ENCODE assay signal across 8 cellular contexts in the genomic region with DNA sequence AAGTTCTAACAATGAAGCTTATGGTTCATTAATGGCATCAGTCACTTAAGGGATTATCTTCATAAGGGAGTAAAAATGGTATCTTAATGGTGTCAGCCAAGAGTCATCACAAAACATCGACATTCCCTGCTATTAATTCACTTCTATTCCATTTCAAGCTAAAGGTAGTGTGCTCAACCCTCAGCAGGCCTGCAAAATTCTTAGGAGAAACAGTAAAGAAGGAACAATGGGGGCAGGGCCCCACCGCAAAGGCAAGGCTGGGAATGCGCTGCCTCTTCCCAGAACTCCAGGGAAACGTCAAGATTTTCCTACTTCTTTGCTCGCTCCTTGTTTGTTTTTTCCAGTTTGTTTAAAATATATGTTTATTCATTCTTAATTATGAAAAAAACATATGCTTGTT.
DNase-seq lines count a peak whose midpoint lies in the region; ATAC-seq and TF ChIP-seq lines count a peak whose summit lies in the region.

No MANE protein-coding gene starts in this region.

- H3K27ac ChIP-seq in A673 (ENCODE audit: low read depth, low read length, poor library complexity, severe bottlenecking) (no peak overlapping the region), Karpas-422 (ENCODE audit: low read length) (peak overlapping the region; percentile 87), coronary artery (no peak overlapping the region), neural cell (ENCODE audit: low read length) (no peak overlapping the region)

- peaks cover 5% of the 10 kb centered on the region for H3K9me3 ChIP-seq in A673 (ENCODE audit: low read depth, low read length, poor library complexity, severe bottlenecking)
- H3K9me3 ChIP-seq in Karpas-422 (ENCODE audit: low read length): 0 out of 2 replicates have a peak, but pooled peaks cover 6% of the 10 kb centered on the region
- H3K9me3 ChIP-seq in neural cell (ENCODE audit: low read length): no peaks in the 10 kb centered on the region

- CTCF ChIA-PET in A673 (lab: Charles Lee): interaction anchor here (0.6 to 1.3 kb wide), 5 partner anchors 36 to 283 kb away, joined by 3 to 6 read pairs (median 4); no protein-coding TSS in a partner anchor

- H3K36me3 ChIP-seq in A673 (ENCODE audit: insufficient read depth, low read length, poor library complexity, severe bottlenecking) (no peaks in the 10 kb centered on the region), Karpas-422 (ENCODE audit: insufficient read depth, low read length) (no peaks in the 10 kb centered on the region; the same call in 1 of the 2 replicates), neural cell (ENCODE audit: insufficient read depth, low read length) (no peaks in the 10 kb centered on the region)

- TF ChIP-seq CTCF in A673 (conservative IDR thresholded peaks at IDR 0.05; ENCODE audit: low read depth, low read length) (no peak), coronary artery (IDR thresholded peaks at IDR 0.05) (no peak), neural cell (IDR thresholded peaks at IDR 0.05; ENCODE audit: poor library complexity, severe bottlenecking) (no peak), omental fat pad (IDR thresholded peaks at IDR 0.05) (no peak)

- no peak for TF ChIP-seq RAD21 in neural cell (conservative IDR thresholded peaks at IDR 0.05)

- no peaks in the 10 kb centered on the region for H3K27me3 ChIP-seq in A673 (replicated peaks; ENCODE audit: insufficient read depth, low read depth, low read length, poor library complexity)
- no peaks in the 10 kb centered on the region for H3K27me3 ChIP-seq in Karpas-422 (ENCODE audit: low read length)
- H3K27me3 ChIP-seq in neural cell (ENCODE audit: insufficient read depth, low read depth, low read length): no peaks in the 10 kb centered on the region

- H3K4me2 ChIP-seq in Karpas-422 (ENCODE audit: low read depth, low read length, poor library complexity, severe bottlenecking) (peak overlapping the region; percentile 58), neural cell (ENCODE audit: low read length) (no peak overlapping the region)

- no peaks in the 10 kb centered on the region for H3K9me2 ChIP-seq in Karpas-422 (replicated peaks; ENCODE audit: insufficient read depth, low read length)
- no peaks in the 10 kb centered on the region for H3K9me2 ChIP-seq in neural cell (ENCODE audit: insufficient read depth, low read length)

- POLR2A ChIA-PET in A673 (lab: Charles Lee; ENCODE audit: low non-redundant PET): no interaction called here

- peaks cover 24% of the 10 kb centered on the region for H3K4me1 ChIP-seq in A673 (ENCODE audit: insufficient read depth, low read length, poor library complexity, severe bottlenecking)
- peaks cover 69% of the 10 kb centered on the region for H3K4me1 ChIP-seq in Karpas-422 (ENCODE audit: low read length)

- H3K79me2 ChIP-seq in Karpas-422 (ENCODE audit: low read length): no peaks in the 10 kb centered on the region
- no peaks in the 10 kb centered on the region for H3K79me2 ChIP-seq in neural cell (replicated peaks; ENCODE audit: insufficient read depth, low read length)

- H3K4me3 ChIP-seq in A673 (ENCODE audit: low read depth, low read length, poor library complexity, severe bottlenecking): peak overlapping the region; percentile 17
- H3K4me3 ChIP-seq in Karpas-422 (ENCODE audit: low read length): no peak overlapping the region
- H3K4me3 ChIP-seq in coronary artery: peak overlapping the region; percentile 57
- peak overlapping the region; percentile 38 for H3K4me3 ChIP-seq in neural cell (ENCODE audit: low read length)

- no peak overlapping the region for H2AFZ ChIP-seq in Karpas-422 (ENCODE audit: low read length)
- no peak overlapping the region for H2AFZ ChIP-seq in neural cell (ENCODE audit: low read depth, low read length)

- H4K20me1 ChIP-seq in Karpas-422 (ENCODE audit: insufficient read depth, low read depth, low read length) (no peaks in the 10 kb centered on the region), neural cell (ENCODE audit: insufficient read depth) (no peaks in the 10 kb centered on the region)

- no peaks in the 10 kb centered on the region for H3F3A ChIP-seq in neural cell (ENCODE audit: insufficient read depth, low read length, poor library complexity, severe bottlenecking)

- BruUV-seq in A673 (replicated peaks; lab: Mats Ljungman, UMichigan): no TSS peak

- no peak for ATAC-seq in omental fat pad (ENCODE audit: low FRiP score)

- intact Hi-C loops in A673 (cut with micrococcal nuclease; ENCODE audit: unreplicated experiment): loop anchor here (1.0 to 10.0 kb wide), 4 partner anchors 253 to 726 kb away; no protein-coding TSS in a partner anchor

- no peak for TF ChIP-seq EP300 in neural cell (conservative IDR thresholded peaks at IDR 0.05; ENCODE audit: poor library complexity, severe bottlenecking)

- H3K9ac ChIP-seq in Karpas-422 (ENCODE audit: low read length): peak overlapping the region; percentile 36; the same call in 1 of the 2 replicates
- no peak overlapping the region for H3K9ac ChIP-seq in neural cell (ENCODE audit: low read length)

- peak; percentile 40 for DNase-seq in A673 (ENCODE audit: low spot score)
- DNase-seq in Karpas-422: peak; percentile 44
- no peak for DNase-seq in coronary artery (ENCODE audit: low spot score)
- DNase-seq in DMS79 (lab: John Stamatoyannopoulos, UW): no peak
- DNase-seq in LoVo (ENCODE audit: low spot score): no peak
- DNase-seq in T-helper 1 cell: no peak
- no peak for DNase-seq in omental fat pad (ENCODE audit: low spot score)

TF ChIP-seq in neural cell, 6 proteins besides CTCF, POLR2A, EP300 and RAD21:
- no peak for TF ChIP-seq POLR2AphosphoS5 (IDR thresholded peaks at IDR 0.05)
- TF ChIP-seq, protein P1, sequence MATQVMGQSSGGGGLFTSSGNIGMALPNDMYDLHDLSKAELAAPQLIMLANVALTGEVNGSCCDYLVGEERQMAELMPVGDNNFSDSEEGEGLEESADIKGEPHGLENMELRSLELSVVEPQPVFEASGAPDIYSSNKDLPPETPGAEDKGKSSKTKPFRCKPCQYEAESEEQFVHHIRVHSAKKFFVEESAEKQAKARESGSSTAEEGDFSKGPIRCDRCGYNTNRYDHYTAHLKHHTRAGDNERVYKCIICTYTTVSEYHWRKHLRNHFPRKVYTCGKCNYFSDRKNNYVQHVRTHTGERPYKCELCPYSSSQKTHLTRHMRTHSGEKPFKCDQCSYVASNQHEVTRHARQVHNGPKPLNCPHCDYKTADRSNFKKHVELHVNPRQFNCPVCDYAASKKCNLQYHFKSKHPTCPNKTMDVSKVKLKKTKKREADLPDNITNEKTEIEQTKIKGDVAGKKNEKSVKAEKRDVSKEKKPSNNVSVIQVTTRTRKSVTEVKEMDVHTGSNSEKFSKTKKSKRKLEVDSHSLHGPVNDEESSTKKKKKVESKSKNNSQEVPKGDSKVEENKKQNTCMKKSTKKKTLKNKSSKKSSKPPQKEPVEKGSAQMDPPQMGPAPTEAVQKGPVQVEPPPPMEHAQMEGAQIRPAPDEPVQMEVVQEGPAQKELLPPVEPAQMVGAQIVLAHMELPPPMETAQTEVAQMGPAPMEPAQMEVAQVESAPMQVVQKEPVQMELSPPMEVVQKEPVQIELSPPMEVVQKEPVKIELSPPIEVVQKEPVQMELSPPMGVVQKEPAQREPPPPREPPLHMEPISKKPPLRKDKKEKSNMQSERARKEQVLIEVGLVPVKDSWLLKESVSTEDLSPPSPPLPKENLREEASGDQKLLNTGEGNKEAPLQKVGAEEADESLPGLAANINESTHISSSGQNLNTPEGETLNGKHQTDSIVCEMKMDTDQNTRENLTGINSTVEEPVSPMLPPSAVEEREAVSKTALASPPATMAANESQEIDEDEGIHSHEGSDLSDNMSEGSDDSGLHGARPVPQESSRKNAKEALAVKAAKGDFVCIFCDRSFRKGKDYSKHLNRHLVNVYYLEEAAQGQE (IDR thresholded peaks at IDR 0.05; ENCODE audit: borderline replicate concordance): peak; percentile 68
TF ChIP-seq in neural cell: peak in this region for 1.

Comparison
In these comparisons a context has a peak if more than half of its experiments do, and no peak if none do; other contexts are left out.
1. DNase-seq: peak in A673 (single experiment) and Karpas-422 (single experiment); none in coronary artery (single experiment), DMS79 (single experiment), LoVo (single experiment), T-helper 1 cell (0 of 5) and omental fat pad (single experiment).